Comparison of ENCODE assay signal across 33 cellular contexts in the genomic region with DNA sequence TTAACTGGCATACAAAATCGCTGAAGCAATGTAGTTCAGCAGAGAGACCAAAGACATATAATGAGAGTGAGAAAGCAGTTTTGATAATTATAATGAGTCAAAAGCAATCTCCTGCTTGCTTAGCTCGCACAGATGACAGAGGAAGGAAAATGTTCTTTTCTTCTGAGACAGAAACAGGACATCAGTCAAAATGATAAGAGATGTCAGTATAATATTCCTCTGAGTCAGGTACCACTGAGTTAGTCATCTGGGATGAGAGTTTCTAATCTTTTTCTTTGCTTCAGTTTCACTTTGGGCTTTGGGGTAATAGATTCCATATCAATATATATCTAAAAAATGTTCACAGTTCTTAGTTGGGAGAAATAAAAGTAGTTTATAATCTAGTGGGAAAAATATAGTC.
A peak's percentile ranks its signal among the peaks of the same experiment; 100 is the strongest.
DNase-seq lines count a peak whose midpoint lies in the region; ATAC-seq, FAIRE-seq and TF ChIP-seq lines count a peak whose summit lies in the region.
"Had no signal": no experiment of that assay in that cellular context is flagged by ENCODE, and none has a peak within 500 bp of the region (broad histone marks: within the 10 kb centered on the region; RNA-seq: fewer than 3 reads in every experiment).

No MANE protein-coding gene starts in this region.

- H3T11ph ChIP-seq in H9 (ENCODE audit: low read length): no peak overlapping the region

- TF ChIP-seq CTCF in mesothelial cell of epicardium (IDR thresholded peaks at IDR 0.05; ENCODE audit: unreplicated experiment) (no peak), uterus (IDR thresholded peaks at IDR 0.05) (no peak), WTC11 (IDR thresholded peaks at IDR 0.05) (no peak), lower lobe of right lung (IDR thresholded peaks at IDR 0.05) (no peak), H9 (conservative IDR thresholded peaks at IDR 0.05) (no peak)

- H3K4ac ChIP-seq in H9 (ENCODE audit: low read depth, low read length): no peak overlapping the region

- H3K9me3 ChIP-seq in endocrine pancreas (ENCODE audit: control insufficient read depth, low read length): no peaks in the 10 kb centered on the region
- no peaks in the 10 kb centered on the region for H3K9me3 ChIP-seq in uterus
- H3K9me3 ChIP-seq in lower lobe of right lung: no peaks in the 10 kb centered on the region
- no peaks in the 10 kb centered on the region for H3K9me3 ChIP-seq in H9 (ENCODE audit: control insufficient read depth, low read depth, low read length)
- H3K9me3 ChIP-seq: esophagus squamous epithelium, Peyer's patch had no signal

- POLR2A ChIA-PET in WTC11 (lab: Charles Lee): no interaction called here

- H3K27ac Mint-ChIP-seq in mesothelial cell of epicardium: peak overlapping the region; percentile 17
- H3K27ac Mint-ChIP-seq in WTC11: no peak overlapping the region
- H3K27ac Mint-ChIP-seq in H9: no peak overlapping the region
- H3K27ac Mint-ChIP-seq: activated CD4-positive, alpha-beta T cell treated with anti-CD3 and anti-CD28 coated beads, Interleukin-2, amount 10 ng/mL, durations not matched to agents 24 days and 14 days; activated naive CD8-positive, alpha-beta T cell treated with anti-CD3 and anti-CD28 coated beads for 36 hours; CD8-positive, alpha-beta memory T cell; IgD-negative memory B cell; memory B cell; neural progenitor cell had no signal

- H2AK5ac ChIP-seq in H9 (ENCODE audit: insufficient read length, low read length): no peak overlapping the region

- peak; percentile 36 for DNase-seq in ELR (ENCODE audit: low read depth)
- peak; percentile 52 for DNase-seq in RCC 7860 (ENCODE audit: low spot score)
- DNase-seq in mesothelial cell of epicardium (ENCODE audit: low spot score in 2 of 2, unreplicated experiment in 2 of 2): no peak
- no peak for DNase-seq in uterus
- DNase-seq in WTC11 (ENCODE audit: low spot score): no peak
- no peak for DNase-seq in lower lobe of right lung
- no peak for DNase-seq in H9
- DNase-seq: activated CD4-positive, alpha-beta T cell treated with anti-CD3 and anti-CD28 coated beads, Interleukin-2, amount 10 ng/mL, durations not matched to agents 24 days and 14 days; activated gamma-delta T cell; activated naive CD8-positive, alpha-beta T cell treated with anti-CD3 and anti-CD28 coated beads for 36 hours; activated T-cell treated with anti-CD3 and anti-CD28 coated beads, Interleukin-2, amount 50 U/mL, for 1 hour; aorta; CD8-positive, alpha-beta memory T cell; dermis blood vessel endothelial cell; DMS153; esophagus squamous epithelium; hypothalamus; NCI-H2107; NCI-H748 treated with DMSO at 0.1 percent for 48 hours; Peyer's patch; small intestine; stimulated activated CD4-positive, alpha-beta T cell treated with anti-CD3 and anti-CD28 coated beads, Interleukin-1b, Interleukin-23, amount 100 ng/mL, for 48 hours; stimulated activated naive CD8-positive, alpha-beta T cell treated with anti-CD3 and anti-CD28 coated beads, Interleukin-15, Interleukin-2, amounts not matched to agents 100 U/mL and 50 U/mL, for 24 hours; SW 1271; T-helper 9 cell had no signal

- H3K4me2 ChIP-seq in H9 (ENCODE audit: insufficient read depth, insufficient read length, low read length): no peak overlapping the region
- H3K4me2 ChIP-seq: neural progenitor cell had no signal

- no CpG with 5 or more reads among the region's 2 CpGs for WGBS in H9 (ENCODE audit: extremely low coverage, insufficient read length, low lambda C conversion rate)

- no peaks in the 10 kb centered on the region for H4K20me1 ChIP-seq in H9 (ENCODE audit: control insufficient read depth, insufficient read depth, insufficient read length)

- H3K4me1 ChIP-seq in endocrine pancreas (ENCODE audit: control insufficient read depth, insufficient read depth, low read length): peaks cover 30% of the 10 kb centered on the region
- no peaks in the 10 kb centered on the region for H3K4me1 ChIP-seq in uterus
- no peaks in the 10 kb centered on the region for H3K4me1 ChIP-seq in lower lobe of right lung
- H3K4me1 ChIP-seq in H9 (ENCODE audit: insufficient read depth, low read length): no peaks in the 10 kb centered on the region
- H3K4me1 ChIP-seq: esophagus squamous epithelium, parathyroid adenoma, Peyer's patch had no signal

- H3K27me3 ChIP-seq in endocrine pancreas (ENCODE audit: control insufficient read depth, insufficient read depth, low read length) (no peaks in the 10 kb centered on the region), uterus (no peaks in the 10 kb centered on the region), lower lobe of right lung (ENCODE audit: low read depth) (no peaks in the 10 kb centered on the region), H9 (ENCODE audit: insufficient read depth, low read length) (no peaks in the 10 kb centered on the region)
- H3K27me3 ChIP-seq: esophagus squamous epithelium, neural progenitor cell, Peyer's patch had no signal

- H2BK5ac ChIP-seq in H9 (ENCODE audit: insufficient read length, low read length): no peak overlapping the region

- H3K27me3 Mint-ChIP-seq in mesothelial cell of epicardium (ENCODE audit: low read depth) (no peaks in the 10 kb centered on the region), WTC11 (ENCODE audit: low read depth) (no peaks in the 10 kb centered on the region), H9 (ENCODE audit: low read depth) (no peaks in the 10 kb centered on the region)
- H3K27me3 Mint-ChIP-seq: activated CD4-positive, alpha-beta T cell treated with anti-CD3 and anti-CD28 coated beads, Interleukin-2, amount 10 ng/mL, durations not matched to agents 24 days and 14 days; activated naive CD8-positive, alpha-beta T cell treated with anti-CD3 and anti-CD28 coated beads for 36 hours; CD8-positive, alpha-beta memory T cell; central memory CD8-positive, alpha-beta T cell; IgD-negative memory B cell; memory B cell had no signal

- H3K4me3 Mint-ChIP-seq in mesothelial cell of epicardium: no peak overlapping the region
- no peak overlapping the region for H3K4me3 Mint-ChIP-seq in WTC11
- H3K4me3 Mint-ChIP-seq in H9: no peak overlapping the region
- H3K4me3 Mint-ChIP-seq: activated CD4-positive, alpha-beta T cell treated with anti-CD3 and anti-CD28 coated beads, Interleukin-2, amount 10 ng/mL, durations not matched to agents 24 days and 14 days; activated naive CD8-positive, alpha-beta T cell treated with anti-CD3 and anti-CD28 coated beads for 36 hours; CD8-positive, alpha-beta memory T cell; central memory CD8-positive, alpha-beta T cell; IgD-negative memory B cell; memory B cell; neural progenitor cell had no signal

- CTCF ChIA-PET in WTC11 (lab: Charles Lee): no interaction called here

- no peak overlapping the region for H2BK12ac ChIP-seq in H9 (ENCODE audit: insufficient read length, low read depth, low read length)

- no peak overlapping the region for H3K18ac ChIP-seq in H9 (ENCODE audit: insufficient read length, low read depth, low read length)

- no peak overlapping the region for H4K5ac ChIP-seq in H9 (ENCODE audit: insufficient read length, low read depth, low read length)

- ATAC-seq in WTC11 (no peak), lower lobe of right lung (no peak)
- ATAC-seq: stimulated activated naive CD8-positive, alpha-beta T cell treated with anti-CD3 and anti-CD28 coated beads, Interleukin-15, Interleukin-2, amounts not matched to agents 100 U/mL and 50 U/mL, for 24 hours had no signal

- peak; percentile 81 for FAIRE-seq in RCC 7860 (lab: Jason Lieb, UNC)
- FAIRE-seq: small intestine, urothelium cell line had no signal

- TF ChIP-seq POLR2A in uterus (IDR thresholded peaks at IDR 0.05): no peak

- no peak overlapping the region for H2BK20ac ChIP-seq in H9 (ENCODE audit: low read depth, low read length, poor library complexity, severe bottlenecking)

- H4K8ac ChIP-seq in H9 (replicated peaks; ENCODE audit: insufficient read length, low read depth, low read length): no peak overlapping the region

- H3K27ac ChIP-seq in uterus (no peak overlapping the region), lower lobe of right lung (no peak overlapping the region), H9 (ENCODE audit: insufficient read length, low read depth, low read length) (no peak overlapping the region)
- H3K27ac ChIP-seq: esophagus squamous epithelium, neural progenitor cell, parathyroid adenoma, Peyer's patch, VCaP had no signal

- H3K23me2 ChIP-seq in H9 (ENCODE audit: insufficient read length, low read depth, low read length, poor library complexity, severe bottlenecking): no peaks in the 10 kb centered on the region

- H3K9me3 Mint-ChIP-seq in mesothelial cell of epicardium: no peaks in the 10 kb centered on the region
- H3K9me3 Mint-ChIP-seq in WTC11: no peaks in the 10 kb centered on the region
- H3K9me3 Mint-ChIP-seq in H9: no peaks in the 10 kb centered on the region
- H3K9me3 Mint-ChIP-seq: activated CD4-positive, alpha-beta T cell treated with anti-CD3 and anti-CD28 coated beads, Interleukin-2, amount 10 ng/mL, durations not matched to agents 24 days and 14 days; neural progenitor cell had no signal

- H3K4me1 Mint-ChIP-seq in mesothelial cell of epicardium (peaks cover 18% of the 10 kb centered on the region), WTC11 (no peaks in the 10 kb centered on the region), H9 (peaks cover under 1 to 4% of the 10 kb centered on the region in 2 experiments; a peak in 3 of 4 replicates)
- H3K4me1 Mint-ChIP-seq: activated CD4-positive, alpha-beta T cell treated with anti-CD3 and anti-CD28 coated beads, Interleukin-2, amount 10 ng/mL, durations not matched to agents 24 days and 14 days; activated naive CD8-positive, alpha-beta T cell treated with anti-CD3 and anti-CD28 coated beads for 36 hours; CD8-positive, alpha-beta memory T cell; central memory CD8-positive, alpha-beta T cell; IgD-negative memory B cell; memory B cell; neural progenitor cell had no signal

- H3K4me3 ChIP-seq in endocrine pancreas (ENCODE audit: control insufficient read depth, insufficient read depth, low read length) (peak overlapping the region; percentile 36), uterus (no peak overlapping the region), lower lobe of right lung (no peak overlapping the region)
- H3K4me3 ChIP-seq: esophagus squamous epithelium, neural progenitor cell, Peyer's patch had no signal

- H3K14ac ChIP-seq in H9 (ENCODE audit: insufficient read depth, low read length): no peak overlapping the region

- intact Hi-C loops in uterus (cut with DNase I; ENCODE audit: low total_unique reads): no loop called here
- intact Hi-C loops in lower lobe of right lung (cut with DNase I): no loop called here

- no peak overlapping the region for H3K23ac ChIP-seq in H9 (ENCODE audit: insufficient read length, low read depth, low read length)

- H3K36me3 ChIP-seq in endocrine pancreas (ENCODE audit: control insufficient read depth, insufficient read depth, low read length) (no peaks in the 10 kb centered on the region), uterus (no peaks in the 10 kb centered on the region), lower lobe of right lung (no peaks in the 10 kb centered on the region)
- H3K36me3 ChIP-seq: esophagus squamous epithelium, neural progenitor cell, Peyer's patch had no signal

- H3K56ac ChIP-seq in H9 (ENCODE audit: insufficient read length, low read depth, low read length): no peak overlapping the region

- no peak overlapping the region for H2AFZ ChIP-seq in H9 (ENCODE audit: low read length)
- H2AFZ ChIP-seq: neural progenitor cell, parathyroid adenoma had no signal

- no peaks in the 10 kb centered on the region for H3K79me2 ChIP-seq in H9 (ENCODE audit: insufficient read depth, low read length)
- H3K79me2 ChIP-seq: parathyroid adenoma had no signal

- H3K79me1 ChIP-seq in H9 (ENCODE audit: insufficient read depth, low read depth, low read length, poor library complexity, severe bottlenecking): no peaks in the 10 kb centered on the region

- no peak overlapping the region for H4K91ac ChIP-seq in H9 (ENCODE audit: insufficient read length, low read depth, low read length)

- no peak overlapping the region for H2BK120ac ChIP-seq in H9 (ENCODE audit: low read depth, low read length, poor library complexity, severe bottlenecking)

- H2BK15ac ChIP-seq in H9 (ENCODE audit: low read depth, low read length): no peak overlapping the region

- H3K9ac ChIP-seq in endocrine pancreas (ENCODE audit: control insufficient read depth, insufficient read depth, low read length) (no peak overlapping the region), H9 (ENCODE audit: extremely low read depth, insufficient read length, low read length) (no peak overlapping the region)
- H3K9ac ChIP-seq: neural progenitor cell, parathyroid adenoma had no signal

- H3K36me3 Mint-ChIP-seq in mesothelial cell of epicardium (no peaks in the 10 kb centered on the region), WTC11 (no peaks in the 10 kb centered on the region), H9 (ENCODE audit: insufficient read depth in 1 of 3, low read depth in 3 of 3) (no peaks in the 10 kb centered on the region)
- H3K36me3 Mint-ChIP-seq: activated naive CD8-positive, alpha-beta T cell treated with anti-CD3 and anti-CD28 coated beads for 36 hours; IgD-negative memory B cell; memory B cell; neural progenitor cell had no signal

Comparison
In these comparisons a context has a peak if more than half of its experiments do, and no peak if none do; other contexts are left out.
1. DNase-seq: peak in ELR (single experiment) and RCC 7860 (single experiment); none in mesothelial cell of epicardium (0 of 2), uterus (0 of 2), WTC11 (single experiment), lower lobe of right lung (single experiment) and H9 (single experiment).